8 cellular contexts compared by ENCODE assay signal in genomic region chr3:107240183-107241091, GRCh38.
DNase-seq lines count a peak whose midpoint lies in the region; ATAC-seq, FAIRE-seq and TF ChIP-seq lines count a peak whose summit lies in the region.

No MANE protein-coding gene starts in this region.

- intact Hi-C loops in adrenal gland (cut with DNase I) (no loop called here), left ventricle myocardium superior (cut with micrococcal nuclease) (no loop called here), prostate gland (cut with DNase I) (loop anchor here (5.0 kb wide), 1 partner anchor 502 kb away; no protein-coding TSS in a partner anchor)

- TF ChIP-seq CTCF in GM06990 (IDR thresholded peaks at IDR 0.05; ENCODE audit: insufficient read depth, low read length, poor library complexity, severe bottlenecking) (no peak), adrenal gland (IDR thresholded peaks at IDR 0.05) (no peak), prostate gland (IDR thresholded peaks at IDR 0.05) (no peak)

- H3K27ac ChIP-seq in adrenal gland (peak overlapping the region in 4 of 5 donors; percentile 48 to 87 (median 69)), prostate gland (peak overlapping the region; percentile 69 to 74)

- TF ChIP-seq POLR2A in H54 (IDR thresholded peaks at IDR 0.05; ENCODE audit: low read depth, low read length) (peak; percentile 74), adrenal gland (IDR thresholded peaks at IDR 0.05) (peak; percentile 34 to 71), prostate gland (IDR thresholded peaks at IDR 0.05) (peak; percentile 43)

- no peaks in the 10 kb centered on the region for H3K36me3 ChIP-seq in GM06990 (ENCODE audit: control insufficient read depth, insufficient read depth, low read length)
- no peaks in the 10 kb centered on the region for H3K36me3 ChIP-seq in adrenal gland (replicated peaks in 1 of 2)
- H3K36me3 ChIP-seq in prostate gland, result no peaks in the 10 kb centered on the region

- 0 to 1% (median 0%) methylated on average over 22 to 59 of the region's 59 CpGs for WGBS in adrenal gland, 4 donors
- under 1% methylated on average over 59 of the region's 59 CpGs for WGBS in prostate gland

- DNase-seq in GM06990 (ENCODE audit: extremely low read depth, insufficient read length) (peak; percentile 84), H54 (ENCODE audit: insufficient read length, low spot score) (peak; percentile 78), LHCN-M2 (ENCODE audit: low read depth) (peak; percentile 80), T follicular helper cell (ENCODE audit: low read depth) (peak; percentile 52), adrenal gland (peak; percentile 75 to 84 (median 78)), left ventricle myocardium superior (peak; percentile 91), prostate gland (ENCODE audit: low spot score) (peak; percentile 61), ureter (ENCODE audit: low spot score) (peak; percentile 75)

- H3K27me3 ChIP-seq in GM06990 (replicated peaks; ENCODE audit: control insufficient read depth, insufficient read depth, low read length) (no peaks in the 10 kb centered on the region), adrenal gland (no peaks in the 10 kb centered on the region), prostate gland (replicated peaks; ENCODE audit: insufficient read depth) (no peaks in the 10 kb centered on the region)

- H3K9me3 ChIP-seq in adrenal gland (replicated peaks in 1 of 3) (no peaks in the 10 kb centered on the region), prostate gland (no peaks in the 10 kb centered on the region)

- H3K4me1 ChIP-seq in adrenal gland (replicated peaks in 1 of 2), result peaks cover 11 to 39% of the 10 kb centered on the region in 2 donors
- H3K4me1 ChIP-seq in prostate gland (replicated peaks), result no peaks in the 10 kb centered on the region

- ATAC-seq in left ventricle myocardium superior, result peak; percentile 97

- H3K4me3 ChIP-seq in GM06990 (replicated peaks; ENCODE audit: low read depth, low read length), result peak overlapping the region; percentile 77
- H3K4me3 ChIP-seq in adrenal gland, result peak overlapping the region; percentile 20 to 79 (median 50)
- H3K4me3 ChIP-seq in prostate gland, result peak overlapping the region; percentile 46 to 73

- peak; percentile 81 for FAIRE-seq in H54 (lab: Jason Lieb, UNC)

Comparison
In these comparisons a context has a peak if more than half of its experiments do, and no peak if none do; other contexts are left out.
1. Peak in every context shown above with its lines: DNase-seq, ATAC-seq, H3K4me3 ChIP-seq and H3K27ac ChIP-seq.